In the genomic region with DNA sequence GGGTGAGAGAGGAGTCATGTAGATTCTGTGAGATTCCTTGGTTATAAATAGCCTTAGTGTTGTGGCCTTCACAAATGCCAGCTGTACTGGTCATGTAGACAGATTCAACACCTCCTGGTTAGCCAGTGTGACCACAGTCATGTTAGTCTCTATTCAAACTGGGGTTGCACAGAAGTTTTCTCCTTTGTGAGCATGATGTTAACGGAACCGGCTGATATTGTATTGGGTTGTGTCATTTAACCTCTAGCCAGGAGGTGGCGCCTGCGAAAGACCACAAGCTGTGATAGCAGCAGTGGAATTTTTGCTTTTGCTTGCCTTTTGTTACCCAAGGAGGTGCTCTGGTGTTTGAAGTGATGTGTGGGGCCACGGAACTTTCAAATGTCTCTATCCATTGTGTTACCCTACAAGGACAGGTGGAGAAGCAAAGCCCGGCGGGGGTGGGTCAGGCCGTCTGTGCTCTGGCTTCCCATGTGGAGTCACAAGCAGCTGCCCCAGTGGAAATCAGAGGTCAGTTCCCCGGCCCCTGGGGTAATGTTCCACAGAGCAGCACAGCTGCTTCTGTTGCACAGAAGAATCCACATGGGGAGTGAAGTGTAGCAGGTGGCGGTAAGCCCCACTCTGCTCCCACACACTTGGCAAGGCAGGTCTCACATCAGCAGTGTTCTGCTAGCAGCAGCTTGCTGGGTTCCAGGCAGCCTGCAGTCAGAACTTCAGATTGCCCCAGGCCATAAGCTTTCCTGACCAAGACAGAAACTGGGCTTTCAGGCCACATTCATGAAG, we compare ENCODE assay signal across 8 cellular contexts.
DNase-seq lines count a peak whose midpoint lies in the region; ATAC-seq, FAIRE-seq and TF ChIP-seq lines count a peak whose summit lies in the region.

No MANE protein-coding gene starts in this region.

- no peak for TF ChIP-seq POLR2A in GM12878 (IDR thresholded peaks at IDR 0.05; ENCODE audit: low read depth, low read length)
- no peak for TF ChIP-seq POLR2A in suprapubic skin (IDR thresholded peaks at IDR 0.05)

- WGBS in GM12878 (ENCODE audit: insufficient coverage, insufficient replicate concordance, low lambda C conversion rate, missing lambda C conversion rate): 50% methylated on average over 10 of the region's 10 CpGs
- WGBS in suprapubic skin: 46% methylated on average over 5 of the region's 10 CpGs

- no peak overlapping the region for H3K27ac ChIP-seq in GM12878 (ENCODE audit: control insufficient read depth, insufficient read depth)
- no peak overlapping the region for H3K27ac ChIP-seq in suprapubic skin

- H3K9me3 ChIP-seq in GM12878 (replicated peaks; ENCODE audit: control insufficient read depth, insufficient read depth, low read length) (no peaks in the 10 kb centered on the region), suprapubic skin (no peaks in the 10 kb centered on the region)

- FAIRE-seq in GM12878 (lab: Jason Lieb, UNC): no peak
- FAIRE-seq in islet of Langerhans (lab: Jason Lieb, UNC): peak; percentile 66

- SMC1A ChIA-PET in GM12878 (lab: Charles Lee; ENCODE audit: uncharacterized antibody, unreplicated experiment): no interaction called here

- H3K27me3 ChIP-seq in GM12878 (replicated peaks in 1 of 2; ENCODE audit: control insufficient read depth in 2 of 2, insufficient read depth in 2 of 2, low read length in 1 of 2) (no peaks in the 10 kb centered on the region), suprapubic skin (no peaks in the 10 kb centered on the region)

- RAD21 ChIA-PET in GM12878 (lab: Charles Lee; ENCODE audit: unreplicated experiment): no interaction called here

- H3K4me1 ChIP-seq in GM12878 (ENCODE audit: control insufficient read depth, insufficient read depth, low read length) (no peaks in the 10 kb centered on the region), suprapubic skin (no peaks in the 10 kb centered on the region)

- no peaks in the 10 kb centered on the region for H4K20me1 ChIP-seq in GM12878 (ENCODE audit: control insufficient read depth, insufficient read depth)

- no peak overlapping the region for H2AFZ ChIP-seq in GM12878 (ENCODE audit: control insufficient read depth, low read depth, low read length)

- H3K36me3 Mint-ChIP-seq in stimulated activated effector memory CD8-positive, alpha-beta T cell treated with anti-CD3 and anti-CD28 coated beads, Interleukin-12 subunit alpha, Interleukin-12 subunit beta, amount 100 ng/mL, for 72 hours: no peaks in the 10 kb centered on the region

- POLR2A ChIA-PET in GM12878 (lab: Charles Lee): no interaction called here

- in situ Hi-C loops in GM12878 (cut with MboI): no loop called here

- no peak overlapping the region for H3K4me3 Mint-ChIP-seq in stimulated activated effector memory CD8-positive, alpha-beta T cell treated with anti-CD3 and anti-CD28 coated beads, Interleukin-12 subunit alpha, Interleukin-12 subunit beta, amount 100 ng/mL, for 72 hours

- no TSS peak for BruUV-seq in GM12878 (replicated peaks; lab: Mats Ljungman, UMichigan)

- H3K4me1 Mint-ChIP-seq in stimulated activated effector memory CD8-positive, alpha-beta T cell treated with anti-CD3 and anti-CD28 coated beads, Interleukin-12 subunit alpha, Interleukin-12 subunit beta, amount 100 ng/mL, for 72 hours: no peaks in the 10 kb centered on the region

- no peak overlapping the region for H3K27ac Mint-ChIP-seq in stimulated activated effector memory CD8-positive, alpha-beta T cell treated with anti-CD3 and anti-CD28 coated beads, Interleukin-12 subunit alpha, Interleukin-12 subunit beta, amount 100 ng/mL, for 72 hours

- H3K4me3 ChIP-seq in GM12865 (ENCODE audit: low read depth, low read length): no peak overlapping the region
- no peak overlapping the region for H3K4me3 ChIP-seq in GM12878
- H3K4me3 ChIP-seq in suprapubic skin: no peak overlapping the region

- H3K4me2 ChIP-seq in GM12878 (ENCODE audit: control insufficient read depth, insufficient read depth): no peak overlapping the region

- CTCF ChIA-PET in GM12878 (lab: Yijun Ruan, JAX): no interaction called here

- no peak overlapping the region for H3K9ac ChIP-seq in GM12878 (ENCODE audit: control insufficient read depth, insufficient read depth, low read length)

- DNase-seq in GM12865 (ENCODE audit: low read depth): peak; percentile 32
- no peak for DNase-seq in GM12878 (ENCODE audit: low read depth, low spot score)
- peak; percentile 34 to 43 for DNase-seq in stimulated activated CD4-positive, alpha-beta T cell treated with anti-CD3 and anti-CD28 coated beads, Interleukin-2, amount 100 ng/mL, for 24 hours
- no peak for DNase-seq in suprapubic skin (ENCODE audit: low spot score in 2 of 2)
- DNase-seq in SKM-1 (lab: John Stamatoyannopoulos, UW; ENCODE audit: unreplicated experiment): no peak
- no peak for DNase-seq in stimulated activated effector memory CD8-positive, alpha-beta T cell treated with anti-CD3 and anti-CD28 coated beads, Interleukin-12 subunit alpha, Interleukin-12 subunit beta, amount 100 ng/mL, for 72 hours (ENCODE audit: low spot score in 2 of 2)

- no peaks in the 10 kb centered on the region for H3K79me2 ChIP-seq in GM12878 (ENCODE audit: control insufficient read depth, insufficient read depth, low read length)

- ATAC-seq in GM12878: no peak
- no peak for ATAC-seq in stimulated activated effector memory CD8-positive, alpha-beta T cell treated with anti-CD3 and anti-CD28 coated beads, Interleukin-12 subunit alpha, Interleukin-12 subunit beta, amount 100 ng/mL, for 72 hours

- intact Hi-C loops in GM12878 (cut with micrococcal nuclease; ENCODE audit: unreplicated experiment): no loop called here

- H3K9me3 Mint-ChIP-seq in stimulated activated effector memory CD8-positive, alpha-beta T cell treated with anti-CD3 and anti-CD28 coated beads, Interleukin-12 subunit alpha, Interleukin-12 subunit beta, amount 100 ng/mL, for 72 hours: no peaks in the 10 kb centered on the region

- no peak for TF ChIP-seq EP300 in GM12878 (IDR thresholded peaks at IDR 0.05; ENCODE audit: borderline replicate concordance in 1 of 2, control insufficient read depth in 1 of 2, low read depth in 2 of 2, low read length in 2 of 2)
- TF ChIP-seq EP300 in suprapubic skin (IDR thresholded peaks at IDR 0.05): no peak

- TF ChIP-seq RAD21 in GM12878 (IDR thresholded peaks at IDR 0.05; ENCODE audit: insufficient read depth, low read depth, low read length): 0 out of 2 replicates have a peak, but pooled peaks have one; percentile 11

- H3K36me3 ChIP-seq in GM12878 (ENCODE audit: control insufficient read depth in 2 of 2, insufficient read depth in 2 of 2, low read length in 1 of 2): no peaks in the 10 kb centered on the region
- no peaks in the 10 kb centered on the region for H3K36me3 ChIP-seq in suprapubic skin

- TF ChIP-seq CTCF in GM12865 (IDR thresholded peaks at IDR 0.05; ENCODE audit: insufficient read depth, low read depth, low read length, missing control alignments) (peak; percentile 49), LNCAP (IDR thresholded peaks at IDR 0.05) (peak; percentile 69), GM12878 (IDR thresholded peaks at IDR 0.05 in 2 of 3, conservative IDR thresholded peaks at IDR 0.05 in 1 of 3; ENCODE audit: control insufficient read depth in 2 of 3, extremely low read depth in 1 of 3, insufficient read depth in 1 of 3, low read depth in 3 of 3, low read length in 3 of 3) (peak; percentile 10 to 27 (median 18); a peak in 4 of 6 replicates), suprapubic skin (IDR thresholded peaks at IDR 0.05) (peak in 1 of 2 donors; percentile 46)

TF ChIP-seq in GM12878, 131 proteins besides CTCF, POLR2A, EP300 and RAD21:
- TF ChIP-seq TCF7 (IDR thresholded peaks at IDR 0.05; ENCODE audit: borderline replicate concordance) (no peak), CREB1 (IDR thresholded peaks at IDR 0.05; ENCODE audit: low read depth) (no peak), RUNX3 (IDR thresholded peaks at IDR 0.05; ENCODE audit: low read length) (peak; percentile 32; the same call in 1 of the 2 replicates)

Comparison
In these comparisons a context has a peak if more than half of its experiments do, and no peak if none do; other contexts are left out.
1. DNase-seq: peak in GM12865 (single experiment) and stimulated activated CD4-positive, alpha-beta T cell treated with anti-CD3 and anti-CD28 coated beads, Interleukin-2, amount 100 ng/mL, for 24 hours (2 of 2); none in GM12878 (single experiment), suprapubic skin (0 of 2), SKM-1 (single experiment) and stimulated activated effector memory CD8-positive, alpha-beta T cell treated with anti-CD3 and anti-CD28 coated beads, Interleukin-12 subunit alpha, Interleukin-12 subunit beta, amount 100 ng/mL, for 72 hours (0 of 2).